ENCODE assay signal across 21 cellular contexts in genomic region chr5:115352571-115352970, GRCh38. TPM values are rescaled to one million over a fixed set of nuclear protein-coding genes. Genes with fewer than 3 reads are reported as not detected.
DNase-seq lines count a peak whose midpoint lies in the region; ATAC-seq, FAIRE-seq and TF ChIP-seq lines count a peak whose summit lies in the region.
"Had no signal": no experiment of that assay in that cellular context is flagged by ENCODE, and none has a peak within 500 bp of the region (broad histone marks: within the 10 kb centered on the region; RNA-seq: fewer than 3 reads in every experiment).

No MANE protein-coding gene starts in this region.

- H3K36me3 ChIP-seq in GM23338 (ENCODE audit: insufficient read depth) (no peaks in the 10 kb centered on the region), GM12878 (ENCODE audit: control insufficient read depth in 2 of 2, insufficient read depth in 2 of 2, low read length in 1 of 2) (no peaks in the 10 kb centered on the region), parathyroid adenoma (ENCODE audit: control insufficient read depth, insufficient read depth, low read length) (no peaks in the 10 kb centered on the region)
- H3K36me3 ChIP-seq: BLaER1, HAP-1 had no signal

- H3K27ac Mint-ChIP-seq in GM23338, result no peak overlapping the region
- no peak overlapping the region for H3K27ac Mint-ChIP-seq in activated naive CD8-positive, alpha-beta T cell treated with anti-CD3 and anti-CD28 coated beads, Interleukin-2, amount 50 U/mL, for 24 hours
- H3K27ac Mint-ChIP-seq: B cell; CD4-positive, alpha-beta T cell; CD8-positive, alpha-beta memory T cell had no signal

- POLR2A ChIA-PET in GM12878 (lab: Charles Lee), result interaction anchor here (0.9 kb wide), 1 partner anchor 101 kb away, joined by 3 read pairs; no protein-coding TSS in a partner anchor

- no peak overlapping the region for H3K4me3 Mint-ChIP-seq in GM23338
- no peak overlapping the region for H3K4me3 Mint-ChIP-seq in activated naive CD8-positive, alpha-beta T cell treated with anti-CD3 and anti-CD28 coated beads, Interleukin-2, amount 50 U/mL, for 24 hours
- H3K4me3 Mint-ChIP-seq: B cell; CD4-positive, alpha-beta T cell; CD8-positive, alpha-beta memory T cell had no signal

- intact Hi-C loops in GM12878 (cut with micrococcal nuclease; ENCODE audit: unreplicated experiment), result no loop called here

- no peaks in the 10 kb centered on the region for H3K27me3 ChIP-seq in GM23338 (ENCODE audit: insufficient read depth)
- no peaks in the 10 kb centered on the region; a peak in 1 of 4 replicates for H3K27me3 ChIP-seq in GM12878 (replicated peaks in 1 of 2; ENCODE audit: control insufficient read depth in 2 of 2, insufficient read depth in 2 of 2, low read length in 1 of 2)
- H3K27me3 ChIP-seq in parathyroid adenoma (ENCODE audit: control insufficient read depth, insufficient read depth, low read length), result no peaks in the 10 kb centered on the region
- H3K27me3 ChIP-seq: BLaER1 had no signal

- CTCF ChIA-PET in GM12878 (lab: Yijun Ruan, JAX), result interaction anchor here (1.0 kb wide), 1 partner anchor 14 kb away, joined by 4 read pairs; no protein-coding TSS in a partner anchor

- H3K4me3 ChIP-seq in GM23338 (no peak overlapping the region), GM12878 (no peak overlapping the region), parathyroid adenoma (ENCODE audit: low read depth, low read length) (no peak overlapping the region)
- H3K4me3 ChIP-seq: BLaER1, HAP-1 had no signal

- H3K9me2 ChIP-seq in GM23338 (ENCODE audit: insufficient read depth), result peaks cover 13% of the 10 kb centered on the region

- WGBS in GM12878 (ENCODE audit: insufficient coverage, insufficient replicate concordance, low lambda C conversion rate, missing lambda C conversion rate), result 57% methylated on average over 2 of the region's 2 CpGs

- peak; percentile 57 for FAIRE-seq in GM12878 (lab: Jason Lieb, UNC)
- FAIRE-seq: D721Med, GM12891, GM18507, H54 had no signal

- TF ChIP-seq POLR2A in GM12878 (IDR thresholded peaks at IDR 0.05; ENCODE audit: low read depth, low read length), result no peak

- H3K27ac ChIP-seq in GM23338 (ENCODE audit: low read depth) (no peak overlapping the region), GM12878 (ENCODE audit: control insufficient read depth, insufficient read depth) (no peak overlapping the region), parathyroid adenoma (no peak overlapping the region), caudate nucleus (ENCODE audit: low read depth, low read length) (no peak overlapping the region)
- H3K27ac ChIP-seq: BLaER1, C4-2B had no signal

- peaks cover 9% of the 10 kb centered on the region for H3K4me1 Mint-ChIP-seq in GM23338
- no peaks in the 10 kb centered on the region for H3K4me1 Mint-ChIP-seq in activated naive CD8-positive, alpha-beta T cell treated with anti-CD3 and anti-CD28 coated beads, Interleukin-2, amount 50 U/mL, for 24 hours
- H3K4me1 Mint-ChIP-seq: B cell; CD8-positive, alpha-beta memory T cell had no signal

- SMC1A ChIA-PET in GM12878 (lab: Charles Lee; ENCODE audit: uncharacterized antibody, unreplicated experiment), result interaction anchor here (1.1 kb wide), 1 partner anchor 188 kb away, joined by 3 read pairs; no protein-coding TSS in a partner anchor

- H3F3A ChIP-seq in GM23338 (replicated peaks; ENCODE audit: low read depth), result no peaks in the 10 kb centered on the region

- peaks cover 17% of the 10 kb centered on the region for H3K4me1 ChIP-seq in GM23338 (ENCODE audit: insufficient read depth)
- H3K4me1 ChIP-seq in GM12878 (ENCODE audit: control insufficient read depth, insufficient read depth, low read length), result no peaks in the 10 kb centered on the region
- no peaks in the 10 kb centered on the region for H3K4me1 ChIP-seq in parathyroid adenoma

- H4K20me1 ChIP-seq in GM23338 (replicated peaks; ENCODE audit: insufficient read depth) (no peaks in the 10 kb centered on the region), GM12878 (ENCODE audit: control insufficient read depth, insufficient read depth) (no peaks in the 10 kb centered on the region)
- H4K20me1 ChIP-seq: BLaER1 had no signal

- no peak for ATAC-seq in GM23338
- ATAC-seq in GM12878, result no peak
- ATAC-seq in activated naive CD8-positive, alpha-beta T cell treated with anti-CD3 and anti-CD28 coated beads, Interleukin-2, amount 50 U/mL, for 24 hours, result no peak
- no peak for ATAC-seq in HG02885 (IDR thresholded peaks at IDR 0.05; ENCODE audit: poor library complexity, unreplicated experiment)

- H2AFZ ChIP-seq in GM23338, result peak overlapping the region; percentile 38; the same call in 1 of the 2 replicates
- no peak overlapping the region for H2AFZ ChIP-seq in GM12878 (ENCODE audit: control insufficient read depth, low read depth, low read length)
- peak overlapping the region; percentile 35 for H2AFZ ChIP-seq in parathyroid adenoma

- DNase-seq in GM23338 (ENCODE audit: low spot score) (no peak), GM12878 (ENCODE audit: low read depth, low spot score) (no peak), caudate nucleus (lab: John Stamatoyannopoulos, UW) (no peak)
- no peak for DNase-seq in activated naive CD8-positive, alpha-beta T cell treated with anti-CD3 and anti-CD28 coated beads, Interleukin-2, amount 50 U/mL, for 24 hours
- DNase-seq: CD4-positive, alpha-beta T cell; CD8-positive, alpha-beta memory T cell; DMS 273 treated with DMSO at 0.1 percent for 48 hours; DMS79; EL; GDM1; GOT3 had no signal

- no TSS peak for BruUV-seq in GM12878 (replicated peaks; lab: Mats Ljungman, UMichigan)

- H3K9ac ChIP-seq in GM12878 (ENCODE audit: control insufficient read depth, insufficient read depth, low read length), result no peak overlapping the region
- no peak overlapping the region for H3K9ac ChIP-seq in parathyroid adenoma
- H3K9ac ChIP-seq: BLaER1 had no signal

- in situ Hi-C loops in GM12878 (cut with MboI), result no loop called here

- no peak for TF ChIP-seq EP300 in GM12878 (IDR thresholded peaks at IDR 0.05; ENCODE audit: borderline replicate concordance in 1 of 2, control insufficient read depth in 1 of 2, low read depth in 2 of 2, low read length in 2 of 2)

- H3K9me3 Mint-ChIP-seq in GM23338, result peaks cover 6% of the 10 kb centered on the region; the same call in 1 of the 3 replicates
- no peaks in the 10 kb centered on the region for H3K9me3 Mint-ChIP-seq in activated naive CD8-positive, alpha-beta T cell treated with anti-CD3 and anti-CD28 coated beads, Interleukin-2, amount 50 U/mL, for 24 hours
- H3K9me3 Mint-ChIP-seq: CD4-positive, alpha-beta T cell had no signal

- no peak for TF ChIP-seq CTCF in GM23338 (conservative IDR thresholded peaks at IDR 0.05; ENCODE audit: low read depth in 2 of 2)
- TF ChIP-seq CTCF in GM12878 (IDR thresholded peaks at IDR 0.05 in 2 of 3, conservative IDR thresholded peaks at IDR 0.05 in 1 of 3; ENCODE audit: control insufficient read depth in 2 of 3, extremely low read depth in 1 of 3, insufficient read depth in 1 of 3, low read depth in 3 of 3, low read length in 3 of 3), result no peak
- TF ChIP-seq CTCF in parathyroid adenoma (IDR thresholded peaks at IDR 0.05), result no peak

- no peaks in the 10 kb centered on the region; the same call in 2 of the 3 replicates for H3K9me3 ChIP-seq in GM12878 (replicated peaks; ENCODE audit: control insufficient read depth, insufficient read depth, low read length)
- H3K9me3 ChIP-seq in parathyroid adenoma (ENCODE audit: control insufficient read depth, low read length), result no peaks in the 10 kb centered on the region
- H3K9me3 ChIP-seq: HAP-1 had no signal

- TF ChIP-seq RAD21 in GM12878 (IDR thresholded peaks at IDR 0.05; ENCODE audit: insufficient read depth, low read depth, low read length), result no peak

- RAD21 ChIA-PET in GM12878 (lab: Charles Lee; ENCODE audit: unreplicated experiment), result interaction anchor here (1.4 kb wide), 1 partner anchor 222 kb away, joined by 4 read pairs; no protein-coding TSS in a partner anchor

- no peaks in the 10 kb centered on the region for H3K27me3 Mint-ChIP-seq in GM23338 (ENCODE audit: insufficient read depth, low read depth, poor library complexity)
- peaks cover 13% of the 10 kb centered on the region for H3K27me3 Mint-ChIP-seq in activated naive CD8-positive, alpha-beta T cell treated with anti-CD3 and anti-CD28 coated beads, Interleukin-2, amount 50 U/mL, for 24 hours

- peaks cover 5% of the 10 kb centered on the region; the same call in 1 of the 3 replicates for H3K36me3 Mint-ChIP-seq in GM23338 (ENCODE audit: low read depth)
- H3K36me3 Mint-ChIP-seq in activated naive CD8-positive, alpha-beta T cell treated with anti-CD3 and anti-CD28 coated beads, Interleukin-2, amount 50 U/mL, for 24 hours (ENCODE audit: low read depth), result no peaks in the 10 kb centered on the region
- H3K36me3 Mint-ChIP-seq: CD8-positive, alpha-beta memory T cell had no signal

- H3K4me2 ChIP-seq in GM23338 (no peak overlapping the region), GM12878 (ENCODE audit: control insufficient read depth, insufficient read depth) (no peak overlapping the region), parathyroid adenoma (ENCODE audit: low read length) (no peak overlapping the region)
- H3K4me2 ChIP-seq: BLaER1 had no signal

- H3K79me2 ChIP-seq in GM23338 (replicated peaks; ENCODE audit: insufficient read depth) (no peaks in the 10 kb centered on the region), GM12878 (ENCODE audit: control insufficient read depth, insufficient read depth, low read length) (no peaks in the 10 kb centered on the region), parathyroid adenoma (no peaks in the 10 kb centered on the region)

TF ChIP-seq in GM23338, 12 proteins besides CTCF, POLR2A, EP300 and RAD21 (continues in another document):
- no peak for TF ChIP-seq JUNB (IDR thresholded peaks at IDR 0.05; ENCODE audit: unreplicated experiment)

RNA-seq across cellular contexts. Expression of gene CCDC112, which starts 56.1 kb away (rescaled TPM):
- total RNA-seq in GM23338 (2014; rRNA removed; shearing (Covaris generic)), result 12.2 and 18.1 TPM in 2 replicates
- 38.7 and 48.2 TPM in 2 replicates for polyA plus RNA-seq in GM23338 (2016; fragmentation: Nextera tagmentation; extraction: Ambion mirVana)
- total RNA-seq in GM12878 (2013; cell fraction: nucleolus; rRNA removed), result 0.69 and 1.2 TPM in 2 replicates
- total RNA-seq in GM12878 (2014; rRNA removed), result 0.40 and 0.87 TPM in 2 replicates
- 1.4 and 2.0 TPM in 2 replicates for total RNA-seq in GM12878 (2014; rRNA removed; fragmentation: Illumina TruSeq; extraction: Trizol)
- total RNA-seq in GM12878 (2021), result 0.49 and 0.58 TPM in 2 replicates
- 0.68 TPM for polyA plus RNA-seq in GM12878 (2011; ENCODE audit: low read depth)
- polyA plus RNA-seq in GM12878 (2011; rRNA removed), result 0.12 and 0.17 TPM in 2 replicates
- polyA plus RNA-seq in GM12878 (2011; cell fraction: cytosol; rRNA removed), result not detected in 2 replicates
- polyA plus RNA-seq in GM12878 (2011; cell fraction: nucleus; rRNA removed), result 0.06 and 0.07 TPM in 2 replicates
- polyA plus RNA-seq in GM12878 (2012), result 1.3 and 1.9 TPM in 2 replicates
- 1.6 and 2.5 TPM in 2 replicates for polyA plus RNA-seq in GM12878 (2014; fragmentation: Illumina TruSeq; extraction: Trizol)
- under 1 TPM; 0.43 to 0.71 TPM for polyA plus RNA-seq in GM12878 (2014; fragmentation: Nextera tagmentation; extraction: Ambion mirVana)
- polyA plus RNA-seq in GM12878 (2014; rRNA removed), result 0.29 and 0.41 TPM in 2 replicates
- polyA plus RNA-seq in GM12878 (2016; fragmentation: Nextera tagmentation; extraction: Ambion mirVana), result 1 to 10 TPM in 1 of 2 experiments, under 1 TPM in 1; 0.67 to 1.1 TPM
- polyA minus RNA-seq in GM12878 (2011; rRNA and poly(A)+ RNA removed), result not detected in 2 replicates
- polyA minus RNA-seq in GM12878 (2011; cell fraction: cytosol; rRNA and poly(A)+ RNA removed), result not detected in 2 replicates
- 0.29 TPM in 1 of 2 replicates, not detected in the other for polyA minus RNA-seq in GM12878 (2011; cell fraction: nucleus; rRNA and poly(A)+ RNA removed)
